ENCODE assay signal across 22 cellular contexts in genomic region chr6:145498425-145498824, GRCh38.
"Had no signal": no experiment of that assay in that cellular context is flagged by ENCODE, and none has a peak within 500 bp of the region (broad histone marks: within the 10 kb centered on the region; RNA-seq: fewer than 3 reads in every experiment).

No MANE protein-coding gene starts in this region.

- H3K4me1 ChIP-seq: body of pancreas, colonic mucosa, tibial nerve, vagina had no signal

- H3K4me3 ChIP-seq: body of pancreas, colonic mucosa, skin epidermis, tibial nerve, vagina had no signal

- H3K9me3 ChIP-seq: colonic mucosa, vagina had no signal

- H3K36me3 Mint-ChIP-seq: activated naive CD8-positive, alpha-beta T cell; natural killer cell had no signal

- H3K27ac Mint-ChIP-seq: activated CD4-positive, alpha-beta T cell treated with anti-CD3 and anti-CD28 coated beads, Interleukin-2, amount 10 ng/mL, durations not matched to agents 24 days and 14 days; activated naive CD8-positive, alpha-beta T cell; natural killer cell had no signal

- H3K4me1 Mint-ChIP-seq: activated CD4-positive, alpha-beta T cell treated with anti-CD3 and anti-CD28 coated beads, Interleukin-2, amount 10 ng/mL, durations not matched to agents 24 days and 14 days; natural killer cell had no signal

- H3K27me3 Mint-ChIP-seq: activated CD4-positive, alpha-beta T cell treated with anti-CD3 and anti-CD28 coated beads, Interleukin-2, amount 10 ng/mL, durations not matched to agents 24 days and 14 days; activated naive CD8-positive, alpha-beta T cell had no signal

- H3K4me3 Mint-ChIP-seq: activated CD4-positive, alpha-beta T cell treated with anti-CD3 and anti-CD28 coated beads, Interleukin-2, amount 10 ng/mL, durations not matched to agents 24 days and 14 days; activated naive CD8-positive, alpha-beta T cell; natural killer cell had no signal

- H3K27ac ChIP-seq: body of pancreas, colonic mucosa, skin epidermis, tibial nerve, vagina had no signal

- H3K36me3 ChIP-seq: colonic mucosa, tibial nerve, vagina had no signal

- ATAC-seq: body of pancreas, natural killer cell had no signal

- DNase-seq: activated CD4-positive, alpha-beta T cell treated with anti-CD3 and anti-CD28 coated beads, Interleukin-2, amount 10 ng/mL, durations not matched to agents 24 days and 14 days; activated CD4-positive, CD25-positive, alpha-beta regulatory T cell; activated CD8-positive, alpha-beta memory T cell treated with anti-CD3 and anti-CD28 coated beads, Interleukin-2, amount 50 U/mL, for 48 hours; activated gamma-delta T cell treated with Interleukin-2 at 50 U/mL for 16 hours; amniotic stem cell; body of pancreas; caudate nucleus; colonic mucosa; foreskin fibroblast; glutamatergic neuron; kidney glomerular epithelial cell; mesendoderm; natural killer cell; posterior cingulate gyrus; stimulated activated CD4-positive, alpha-beta T cell treated with anti-CD3 and anti-CD28 coated beads, Interleukin-4, amount 100 ng/mL, for 4 hours; stimulated activated CD8-positive, alpha-beta memory T cell treated with anti-CD3 and anti-CD28 coated beads, Interleukin-4, amount 100 ng/mL, for 48 hours; stimulated activated naive CD4-positive, alpha-beta T cell treated with Interleukin-2 at 50 U/mL for 16 hours; substantia nigra had no signal

- H3K27me3 ChIP-seq: body of pancreas, colonic mucosa, tibial nerve, vagina had no signal
